ENCODE assay signal across 28 cellular contexts in the genomic region with DNA sequence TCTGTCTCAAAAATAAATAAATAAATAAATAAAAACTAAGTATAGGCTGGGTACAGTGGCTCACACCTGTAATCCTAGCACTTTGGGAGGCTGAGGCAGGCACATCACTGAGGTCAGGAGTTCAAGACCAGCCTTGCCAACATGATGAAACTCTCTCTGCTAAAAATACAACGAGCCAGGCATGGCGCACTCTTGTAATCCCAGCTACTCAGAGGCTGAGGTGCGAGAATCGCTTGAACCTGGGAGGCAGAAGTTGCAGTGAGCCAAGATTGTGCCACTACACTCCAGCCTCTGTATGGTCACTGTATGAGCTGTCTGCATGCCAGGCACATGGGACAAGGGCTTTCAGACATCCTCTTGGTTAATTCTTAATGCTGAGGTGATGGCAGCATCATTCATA.
"Had no signal": no experiment of that assay in that cellular context is flagged by ENCODE, and none has a peak within 500 bp of the region (broad histone marks: within the 10 kb centered on the region; RNA-seq: fewer than 3 reads in every experiment).

No MANE protein-coding gene starts in this region.

- H3K36me3 ChIP-seq: prostate gland, uterus had no signal

- DNase-seq: naive thymus-derived CD8-positive, alpha-beta T cell; nephron progenitor cell; nucleus accumbens; pancreas; right cardiac atrium; right lobe of liver; sigmoid colon; small intestine; stimulated activated CD4-positive, alpha-beta T cell treated with anti-CD3 and anti-CD28 coated beads, Interleukin-15, amount 100 ng/mL, for 24 hours; stimulated activated CD4-positive, alpha-beta T cell treated with anti-CD3 and anti-CD28 coated beads, Interleukin-4, amount 100 ng/mL, for 1 hour; stimulated activated CD4-positive, alpha-beta T cell treated with anti-CD3 and anti-CD28 coated beads, Interleukin-4, amount 100 ng/mL, for 4 hours; stimulated activated CD8-positive, alpha-beta memory T cell treated with anti-CD3 and anti-CD28 coated beads, Interleukin-4, amount 100 ng/mL, for 48 hours; stimulated activated naive CD4-positive, alpha-beta T cell; stimulated activated naive CD8-positive, alpha-beta T cell treated with anti-CD3 and anti-CD28 coated beads, Interleukin-15, amount 100 ng/mL, for 72 hours; stimulated activated naive CD8-positive, alpha-beta T cell treated with anti-CD3 and anti-CD28 coated beads, Interleukin-15, Interleukin-2, amounts not matched to agents 100 U/mL and 50 U/mL, for 24 hours; substantia nigra; testis; tibial artery; transverse colon; upper lobe of right lung; uterus had no signal

- H3K4me1 Mint-ChIP-seq: stimulated activated memory B cell treated with anti-CD40 and anti-IgM and Interleukin-4, amounts not matched to agents 10 μg/mL and 1 μg/mL and 100 μg/mL, for 72 hours; stimulated activated naive CD8-positive, alpha-beta T cell treated with anti-CD3 and anti-CD28 coated beads, Interleukin-15, amount 100 ng/mL, for 72 hours had no signal

- H3K4me3 ChIP-seq: pancreas, prostate gland, right lobe of liver, sigmoid colon, suprapubic skin, testis, tibial artery, transverse colon, upper lobe of right lung, uterus had no signal

- H3K9me3 ChIP-seq: neutrophil, pancreas, prostate gland, right lobe of liver, sigmoid colon, suprapubic skin, testis, tibial artery, transverse colon, upper lobe of right lung, uterus had no signal

- H3K4me3 Mint-ChIP-seq: naive thymus-derived CD8-positive, alpha-beta T cell; natural killer cell treated with Interleukin-12 subunit alpha and Interleukin-12 subunit beta and Interleukin-15 and Interleukin-18, amount 100 ng/mL, for 72 hours; nephron progenitor cell; neural crest cell; stimulated activated memory B cell treated with anti-CD40 and anti-IgM and Interleukin-4, amounts not matched to agents 10 μg/mL and 1 μg/mL and 100 μg/mL, for 72 hours; stimulated activated naive CD8-positive, alpha-beta T cell treated with anti-CD3 and anti-CD28 coated beads, Interleukin-15, amount 100 ng/mL, for 72 hours; type B pancreatic cell had no signal

- ATAC-seq: naive thymus-derived CD8-positive, alpha-beta T cell; natural killer cell treated with Interleukin-12 subunit alpha and Interleukin-12 subunit beta and Interleukin-15 and Interleukin-18, amount 100 ng/mL, for 72 hours; pancreas; right lobe of liver; stimulated activated memory B cell treated with anti-CD40 and anti-IgM and Interleukin-4, amounts not matched to agents 10 μg/mL and 1 μg/mL and 100 μg/mL, for 72 hours; stimulated activated naive CD8-positive, alpha-beta T cell treated with anti-CD3 and anti-CD28 coated beads, Interleukin-15, amount 100 ng/mL, for 72 hours; stimulated activated naive CD8-positive, alpha-beta T cell treated with anti-CD3 and anti-CD28 coated beads, Interleukin-15, Interleukin-2, amounts not matched to agents 100 U/mL and 50 U/mL, for 24 hours; upper lobe of right lung had no signal

- H3K27ac Mint-ChIP-seq: natural killer cell treated with Interleukin-12 subunit alpha and Interleukin-12 subunit beta and Interleukin-15 and Interleukin-18, amount 100 ng/mL, for 72 hours; nephron progenitor cell; stimulated activated memory B cell treated with anti-CD40 and anti-IgM and Interleukin-4, amounts not matched to agents 10 μg/mL and 1 μg/mL and 100 μg/mL, for 72 hours; type B pancreatic cell had no signal

- H3K9me3 Mint-ChIP-seq: naive thymus-derived CD8-positive, alpha-beta T cell; natural killer cell treated with Interleukin-12 subunit alpha and Interleukin-12 subunit beta and Interleukin-15 and Interleukin-18, amount 100 ng/mL, for 72 hours; nephron progenitor cell; neural crest cell; stimulated activated memory B cell treated with anti-CD40 and anti-IgM and Interleukin-4, amounts not matched to agents 10 μg/mL and 1 μg/mL and 100 μg/mL, for 72 hours; stimulated activated naive CD8-positive, alpha-beta T cell treated with anti-CD3 and anti-CD28 coated beads, Interleukin-15, amount 100 ng/mL, for 72 hours; type B pancreatic cell had no signal

- H3K27me3 Mint-ChIP-seq: naive thymus-derived CD8-positive, alpha-beta T cell; natural killer cell treated with Interleukin-12 subunit alpha and Interleukin-12 subunit beta and Interleukin-15 and Interleukin-18, amount 100 ng/mL, for 72 hours; stimulated activated memory B cell treated with anti-CD40 and anti-IgM and Interleukin-4, amounts not matched to agents 10 μg/mL and 1 μg/mL and 100 μg/mL, for 72 hours; stimulated activated naive CD8-positive, alpha-beta T cell treated with anti-CD3 and anti-CD28 coated beads, Interleukin-15, amount 100 ng/mL, for 72 hours; type B pancreatic cell had no signal

- H3K4me1 ChIP-seq: pancreas, prostate gland, right lobe of liver, sigmoid colon, suprapubic skin, testis, tibial artery, transverse colon, upper lobe of right lung, uterus had no signal

- H3K27me3 ChIP-seq: neutrophil, pancreas, right lobe of liver, sigmoid colon, suprapubic skin, testis, tibial artery, transverse colon, upper lobe of right lung, uterus had no signal

- H3K27ac ChIP-seq: neutrophil, pancreas, prostate gland, right lobe of liver, sigmoid colon, suprapubic skin, testis, tibial artery, transverse colon, upper lobe of right lung, uterus had no signal
